Comparison of ENCODE assay signal across 1 cellular context in genomic region chr19:48501961-48502719, GRCh38.
TF ChIP-seq lines count a peak whose summit lies in the region.

No MANE protein-coding gene starts in this region.

TF ChIP-seq in endothelial cell of umbilical vein, 7 proteins besides CTCF, POLR2A, EP300 and RAD21:
- TF ChIP-seq MAX (IDR thresholded peaks at IDR 0.05; ENCODE audit: insufficient read depth, insufficient read length) (no peak), MYC (IDR thresholded peaks at IDR 0.05; ENCODE audit: low read depth, low read length) (no peak), EZH2 (IDR thresholded peaks at IDR 0.05; ENCODE audit: borderline replicate concordance, low read depth, low read length, severe bottlenecking) (no peak), FOS (IDR thresholded peaks at IDR 0.05; ENCODE audit: borderline replicate concordance, insufficient read depth, low read length) (no peak), POLR2AphosphoS5 (IDR thresholded peaks at IDR 0.05; ENCODE audit: insufficient read depth, low read depth, low read length) (no peak), GATA2 (IDR thresholded peaks at IDR 0.05; ENCODE audit: insufficient read depth, insufficient read length, low read depth, low read length) (no peak), JUN (IDR thresholded peaks at IDR 0.05; ENCODE audit: borderline replicate concordance, insufficient read depth, insufficient read length, low read depth) (no peak)
